ENCODE assay signal across 1 cellular context in the genomic region with DNA sequence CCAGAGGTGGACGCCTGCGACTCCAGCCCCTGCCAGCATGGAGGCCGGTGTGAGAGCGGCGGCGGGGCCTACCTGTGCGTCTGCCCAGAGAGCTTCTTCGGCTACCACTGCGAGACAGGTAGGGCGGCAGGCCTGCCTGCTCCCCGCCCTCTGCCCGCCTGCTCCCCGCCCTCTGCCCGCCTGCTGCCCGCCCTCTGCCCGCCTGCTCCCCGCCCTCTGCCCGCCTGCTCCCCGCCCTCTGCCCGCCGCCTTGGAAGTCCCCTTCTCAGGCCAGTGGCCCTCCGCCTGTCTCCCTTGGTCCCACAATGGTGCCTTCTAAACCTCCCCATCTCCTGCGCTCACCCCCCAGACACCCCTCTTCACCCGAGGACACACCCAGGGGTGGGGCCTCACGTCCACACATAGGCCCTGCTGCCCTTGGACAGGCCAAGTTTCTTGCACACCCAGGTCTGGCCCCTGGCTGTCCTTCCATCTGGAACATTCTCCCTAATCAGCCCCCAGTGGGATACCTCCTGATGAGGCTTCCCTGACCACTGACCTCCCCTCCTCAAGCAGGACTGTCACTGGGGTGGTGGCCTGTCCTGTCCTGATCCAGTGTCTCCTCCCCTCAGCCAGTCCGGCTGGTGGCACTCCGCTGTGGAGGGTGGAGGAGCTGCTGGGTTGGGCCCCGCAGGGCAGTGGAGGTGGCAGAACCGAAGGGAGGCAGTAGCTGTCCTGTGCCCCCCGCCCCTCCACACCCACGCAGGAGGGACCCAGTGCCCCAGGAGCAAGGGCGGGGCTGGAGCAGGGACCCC.
TF ChIP-seq lines count a peak whose summit lies in the region.

No MANE protein-coding gene starts in this region.

TF ChIP-seq in HepG2, 621 proteins besides CTCF, POLR2A, EP300 and RAD21 (continued from another document):
- TF ChIP-seq, protein P1, sequence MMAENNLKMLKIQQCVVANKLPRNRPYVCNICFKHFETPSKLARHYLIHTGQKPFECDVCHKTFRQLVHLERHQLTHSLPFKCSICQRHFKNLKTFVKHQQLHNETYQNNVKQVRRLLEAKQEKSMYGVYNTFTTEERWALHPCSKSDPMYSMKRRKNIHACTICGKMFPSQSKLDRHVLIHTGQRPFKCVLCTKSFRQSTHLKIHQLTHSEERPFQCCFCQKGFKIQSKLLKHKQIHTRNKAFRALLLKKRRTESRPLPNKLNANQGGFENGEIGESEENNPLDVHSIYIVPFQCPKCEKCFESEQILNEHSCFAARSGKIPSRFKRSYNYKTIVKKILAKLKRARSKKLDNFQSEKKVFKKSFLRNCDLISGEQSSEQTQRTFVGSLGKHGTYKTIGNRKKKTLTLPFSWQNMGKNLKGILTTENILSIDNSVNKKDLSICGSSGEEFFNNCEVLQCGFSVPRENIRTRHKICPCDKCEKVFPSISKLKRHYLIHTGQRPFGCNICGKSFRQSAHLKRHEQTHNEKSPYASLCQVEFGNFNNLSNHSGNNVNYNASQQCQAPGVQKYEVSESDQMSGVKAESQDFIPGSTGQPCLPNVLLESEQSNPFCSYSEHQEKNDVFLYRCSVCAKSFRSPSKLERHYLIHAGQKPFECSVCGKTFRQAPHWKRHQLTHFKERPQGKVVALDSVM (CRISPR knock-in tag; IDR thresholded peaks at IDR 0.05) = no peak
- TF ChIP-seq RBAK (CRISPR knock-in tag; IDR thresholded peaks at IDR 0.05) (no peak), ISL2 (CRISPR knock-in tag; IDR thresholded peaks at IDR 0.05) (no peak), KLF15 (CRISPR knock-in tag; IDR thresholded peaks at IDR 0.05; ENCODE audit: borderline replicate concordance) (no peak), ZFP82 (CRISPR knock-in tag; IDR thresholded peaks at IDR 0.05; ENCODE audit: borderline replicate concordance) (no peak), HNRNPL (IDR thresholded peaks at IDR 0.05; ENCODE audit: low read depth, low read length) (peak; percentile 75; the same call in 1 of the 2 replicates), HNRNPK (IDR thresholded peaks at IDR 0.05; ENCODE audit: low read depth, low read length, poor library complexity, severe bottlenecking) (peak; percentile 40), GABPB1 (CRISPR knock-in tag; IDR thresholded peaks at IDR 0.05) (0 out of 2 replicates have a peak, but pooled peaks have one; percentile 18), ISX (CRISPR knock-in tag; conservative IDR thresholded peaks at IDR 0.05) (no peak), MED13 (CRISPR knock-in tag; IDR thresholded peaks at IDR 0.05) (no peak), DMAP1 (CRISPR knock-in tag; IDR thresholded peaks at IDR 0.05) (no peak), SP1 (IDR thresholded peaks at IDR 0.05) (peak; percentile 99), SP1 (CRISPR knock-in tag; IDR thresholded peaks at IDR 0.05) (peak; percentile 91), ZNF850 (CRISPR knock-in tag; conservative IDR thresholded peaks at IDR 0.05) (no peak)
- TF ChIP-seq, protein P2, sequence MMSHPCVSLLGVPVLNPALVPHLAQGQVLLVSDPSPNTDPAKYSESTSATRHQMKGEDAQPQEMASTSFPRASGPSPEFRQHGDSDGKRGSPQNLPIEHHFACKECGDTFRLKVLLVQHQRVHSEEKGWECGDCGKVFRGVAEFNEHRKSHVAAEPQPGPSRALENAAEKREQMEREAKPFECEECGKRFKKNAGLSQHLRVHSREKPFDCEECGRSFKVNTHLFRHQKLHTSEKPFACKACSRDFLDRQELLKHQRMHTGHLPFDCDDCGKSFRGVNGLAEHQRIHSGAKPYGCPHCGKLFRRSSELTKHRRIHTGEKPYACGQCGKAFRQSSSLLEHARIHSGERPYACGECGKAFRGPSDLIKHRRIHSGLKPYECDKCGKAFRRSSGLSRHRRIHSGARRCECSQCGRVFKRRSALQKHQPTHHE (CRISPR knock-in tag; IDR thresholded peaks at IDR 0.05; ENCODE audit: borderline replicate concordance) = no peak
- TF ChIP-seq, protein P3, sequence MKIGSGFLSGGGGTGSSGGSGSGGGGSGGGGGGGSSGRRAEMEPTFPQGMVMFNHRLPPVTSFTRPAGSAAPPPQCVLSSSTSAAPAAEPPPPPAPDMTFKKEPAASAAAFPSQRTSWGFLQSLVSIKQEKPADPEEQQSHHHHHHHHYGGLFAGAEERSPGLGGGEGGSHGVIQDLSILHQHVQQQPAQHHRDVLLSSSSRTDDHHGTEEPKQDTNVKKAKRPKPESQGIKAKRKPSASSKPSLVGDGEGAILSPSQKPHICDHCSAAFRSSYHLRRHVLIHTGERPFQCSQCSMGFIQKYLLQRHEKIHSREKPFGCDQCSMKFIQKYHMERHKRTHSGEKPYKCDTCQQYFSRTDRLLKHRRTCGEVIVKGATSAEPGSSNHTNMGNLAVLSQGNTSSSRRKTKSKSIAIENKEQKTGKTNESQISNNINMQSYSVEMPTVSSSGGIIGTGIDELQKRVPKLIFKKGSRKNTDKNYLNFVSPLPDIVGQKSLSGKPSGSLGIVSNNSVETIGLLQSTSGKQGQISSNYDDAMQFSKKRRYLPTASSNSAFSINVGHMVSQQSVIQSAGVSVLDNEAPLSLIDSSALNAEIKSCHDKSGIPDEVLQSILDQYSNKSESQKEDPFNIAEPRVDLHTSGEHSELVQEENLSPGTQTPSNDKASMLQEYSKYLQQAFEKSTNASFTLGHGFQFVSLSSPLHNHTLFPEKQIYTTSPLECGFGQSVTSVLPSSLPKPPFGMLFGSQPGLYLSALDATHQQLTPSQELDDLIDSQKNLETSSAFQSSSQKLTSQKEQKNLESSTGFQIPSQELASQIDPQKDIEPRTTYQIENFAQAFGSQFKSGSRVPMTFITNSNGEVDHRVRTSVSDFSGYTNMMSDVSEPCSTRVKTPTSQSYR (CRISPR knock-in tag; IDR thresholded peaks at IDR 0.05; ENCODE audit: borderline replicate concordance) = no peak
- TF ChIP-seq, protein P4, sequence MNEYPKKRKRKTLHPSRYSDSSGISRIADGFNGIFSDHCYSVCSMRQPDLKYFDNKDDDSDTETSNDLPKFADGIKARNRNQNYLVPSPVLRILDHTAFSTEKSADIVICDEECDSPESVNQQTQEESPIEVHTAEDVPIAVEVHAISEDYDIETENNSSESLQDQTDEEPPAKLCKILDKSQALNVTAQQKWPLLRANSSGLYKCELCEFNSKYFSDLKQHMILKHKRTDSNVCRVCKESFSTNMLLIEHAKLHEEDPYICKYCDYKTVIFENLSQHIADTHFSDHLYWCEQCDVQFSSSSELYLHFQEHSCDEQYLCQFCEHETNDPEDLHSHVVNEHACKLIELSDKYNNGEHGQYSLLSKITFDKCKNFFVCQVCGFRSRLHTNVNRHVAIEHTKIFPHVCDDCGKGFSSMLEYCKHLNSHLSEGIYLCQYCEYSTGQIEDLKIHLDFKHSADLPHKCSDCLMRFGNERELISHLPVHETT (CRISPR knock-in tag; conservative IDR thresholded peaks at IDR 0.05) = no peak
- TF ChIP-seq, protein P5, sequence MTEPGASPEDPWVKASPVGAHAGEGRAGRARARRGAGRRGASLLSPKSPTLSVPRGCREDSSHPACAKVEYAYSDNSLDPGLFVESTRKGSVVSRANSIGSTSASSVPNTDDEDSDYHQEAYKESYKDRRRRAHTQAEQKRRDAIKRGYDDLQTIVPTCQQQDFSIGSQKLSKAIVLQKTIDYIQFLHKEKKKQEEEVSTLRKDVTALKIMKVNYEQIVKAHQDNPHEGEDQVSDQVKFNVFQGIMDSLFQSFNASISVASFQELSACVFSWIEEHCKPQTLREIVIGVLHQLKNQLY (CRISPR knock-in tag; IDR thresholded peaks at IDR 0.05) = no peak
- TF ChIP-seq, protein P6, sequence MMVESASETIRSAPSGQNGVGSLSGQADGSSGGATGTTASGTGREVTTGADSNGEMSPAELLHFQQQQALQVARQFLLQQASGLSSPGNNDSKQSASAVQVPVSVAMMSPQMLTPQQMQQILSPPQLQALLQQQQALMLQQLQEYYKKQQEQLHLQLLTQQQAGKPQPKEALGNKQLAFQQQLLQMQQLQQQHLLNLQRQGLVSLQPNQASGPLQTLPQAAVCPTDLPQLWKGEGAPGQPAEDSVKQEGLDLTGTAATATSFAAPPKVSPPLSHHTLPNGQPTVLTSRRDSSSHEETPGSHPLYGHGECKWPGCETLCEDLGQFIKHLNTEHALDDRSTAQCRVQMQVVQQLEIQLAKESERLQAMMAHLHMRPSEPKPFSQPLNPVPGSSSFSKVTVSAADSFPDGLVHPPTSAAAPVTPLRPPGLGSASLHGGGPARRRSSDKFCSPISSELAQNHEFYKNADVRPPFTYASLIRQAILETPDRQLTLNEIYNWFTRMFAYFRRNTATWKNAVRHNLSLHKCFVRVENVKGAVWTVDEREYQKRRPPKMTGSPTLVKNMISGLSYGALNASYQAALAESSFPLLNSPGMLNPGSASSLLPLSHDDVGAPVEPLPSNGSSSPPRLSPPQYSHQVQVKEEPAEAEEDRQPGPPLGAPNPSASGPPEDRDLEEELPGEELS (CRISPR knock-in tag; IDR thresholded peaks at IDR 0.05) = no peak
